Comparison of ENCODE assay signal across 1 cellular context in the genomic region with DNA sequence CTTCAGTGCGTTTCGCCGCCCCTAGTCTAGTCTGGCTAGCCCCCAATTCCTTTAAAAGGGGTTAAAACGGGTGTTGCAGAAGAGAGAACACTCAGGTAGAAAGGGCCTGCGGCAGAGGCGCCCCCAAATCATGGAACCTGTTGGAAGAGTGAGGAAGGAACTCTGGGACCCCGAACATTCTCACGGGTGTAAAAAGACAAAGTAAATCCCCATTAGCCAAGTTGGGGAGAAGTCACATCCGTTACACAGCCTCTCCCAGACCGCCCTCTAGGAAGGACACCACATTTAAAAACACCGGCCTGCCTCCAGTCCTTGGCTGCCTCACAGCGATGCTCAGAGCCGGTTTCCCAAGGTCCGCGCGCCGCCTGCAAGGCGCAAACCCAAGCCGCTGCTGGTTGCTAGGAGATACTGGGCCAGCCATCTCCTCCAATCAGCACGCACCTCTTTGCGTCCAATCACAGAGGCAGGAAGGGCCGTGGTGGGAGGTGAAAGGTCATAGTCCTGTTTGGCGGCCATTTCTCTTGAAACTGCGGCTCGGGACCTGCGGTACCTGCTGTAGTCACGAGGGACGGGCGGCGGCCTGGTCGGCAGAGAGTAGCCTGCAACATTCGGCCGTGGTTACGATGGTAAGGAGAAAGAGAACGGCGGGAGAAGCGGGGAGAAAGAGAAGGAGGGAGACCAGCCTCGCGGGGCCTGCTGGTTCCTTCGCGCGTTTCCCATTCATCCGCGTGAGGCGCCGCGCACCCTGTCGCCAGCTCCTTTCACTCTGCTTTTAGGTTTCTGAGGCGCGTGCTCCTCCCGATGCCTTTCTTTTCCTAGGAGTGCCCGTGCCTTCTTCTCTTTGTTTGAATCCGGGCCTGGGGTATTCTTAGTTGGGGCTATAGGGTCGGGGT.
TF ChIP-seq lines count a peak whose summit lies in the region.

TSS of gene SNRPF (plus strand) at position 502 of the 893 bp plus-strand sequence. CDS start at position 624, 122 bp downstream.

TF ChIP-seq in H1, 55 proteins besides CTCF, POLR2A, EP300 and RAD21 (continued from another document):
- TF ChIP-seq NRF1 (IDR thresholded peaks at IDR 0.05; ENCODE audit: low read depth, low read length) (no peak), KDM1A (IDR thresholded peaks at IDR 0.05; ENCODE audit: borderline replicate concordance, low read length) (no peak), E2F6 (IDR thresholded peaks at IDR 0.05) (peak; percentile 28), TAF7 (optimal IDR thresholded peaks at IDR 0.05; ENCODE audit: borderline replicate concordance, low read depth, low read length) (peak; percentile 68), SAP30 (IDR thresholded peaks at IDR 0.05; ENCODE audit: insufficient read depth, insufficient replicate concordance, low read length) (peak; percentile 99), SIN3A (conservative IDR thresholded peaks at IDR 0.05 in 1 of 2, IDR thresholded peaks at IDR 0.05 in 1 of 2; ENCODE audit: low read depth in 1 of 2, low read length in 2 of 2) (peak; percentile 87 to 99; a peak in 3 of 4 replicates), CHD2 (IDR thresholded peaks at IDR 0.05; ENCODE audit: low read length) (peak; percentile 96), POLR2AphosphoS5 (IDR thresholded peaks at IDR 0.05; ENCODE audit: low read depth, low read length) (peak; percentile 96), CEBPB (IDR thresholded peaks at IDR 0.05; ENCODE audit: low read depth, low read length) (no peak), CREB1 (IDR thresholded peaks at IDR 0.05) (0 out of 2 replicates have a peak, but pooled peaks have one; percentile 24), CBX8 (IDR thresholded peaks at IDR 0.05; ENCODE audit: borderline replicate concordance, low read depth, low read length) (no peak), SUZ12 (IDR thresholded peaks at IDR 0.05; ENCODE audit: low read length) (no peak), RBBP5 (IDR thresholded peaks at IDR 0.05; ENCODE audit: borderline replicate concordance, low read depth, low read length) (peak; percentile 95), JUN (IDR thresholded peaks at IDR 0.05; ENCODE audit: low read depth, low read length) (no peak), SP1 (IDR thresholded peaks at IDR 0.05; ENCODE audit: low read depth, low read length) (peak; percentile 99), CHD1 (IDR thresholded peaks at IDR 0.05; ENCODE audit: low read depth, low read length) (no peak), SIX5 (IDR thresholded peaks at IDR 0.05; ENCODE audit: low read depth, low read length) (peak; percentile 44), GTF2F1 (IDR thresholded peaks at IDR 0.05; ENCODE audit: borderline replicate concordance, low read depth, low read length) (peak; percentile 72; the same call in 1 of the 2 replicates), KDM4A (IDR thresholded peaks at IDR 0.05; ENCODE audit: low read depth, low read length, severe bottlenecking) (no peak), TBP (IDR thresholded peaks at IDR 0.05; ENCODE audit: low read depth, low read length) (peak; percentile 90), ATF2 (IDR thresholded peaks at IDR 0.05; ENCODE audit: low read length) (0 out of 2 replicates have a peak, but pooled peaks have one; percentile 14), GABPA (IDR thresholded peaks at IDR 0.05; ENCODE audit: borderline replicate concordance, insufficient read depth, low read length) (no peak)
- TF ChIP-seq, protein P1, sequence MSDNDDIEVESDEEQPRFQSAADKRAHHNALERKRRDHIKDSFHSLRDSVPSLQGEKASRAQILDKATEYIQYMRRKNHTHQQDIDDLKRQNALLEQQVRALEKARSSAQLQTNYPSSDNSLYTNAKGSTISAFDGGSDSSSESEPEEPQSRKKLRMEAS (IDR thresholded peaks at IDR 0.05), result peak; percentile 85
